1 cellular context compared by ENCODE assay signal in the genomic region with DNA sequence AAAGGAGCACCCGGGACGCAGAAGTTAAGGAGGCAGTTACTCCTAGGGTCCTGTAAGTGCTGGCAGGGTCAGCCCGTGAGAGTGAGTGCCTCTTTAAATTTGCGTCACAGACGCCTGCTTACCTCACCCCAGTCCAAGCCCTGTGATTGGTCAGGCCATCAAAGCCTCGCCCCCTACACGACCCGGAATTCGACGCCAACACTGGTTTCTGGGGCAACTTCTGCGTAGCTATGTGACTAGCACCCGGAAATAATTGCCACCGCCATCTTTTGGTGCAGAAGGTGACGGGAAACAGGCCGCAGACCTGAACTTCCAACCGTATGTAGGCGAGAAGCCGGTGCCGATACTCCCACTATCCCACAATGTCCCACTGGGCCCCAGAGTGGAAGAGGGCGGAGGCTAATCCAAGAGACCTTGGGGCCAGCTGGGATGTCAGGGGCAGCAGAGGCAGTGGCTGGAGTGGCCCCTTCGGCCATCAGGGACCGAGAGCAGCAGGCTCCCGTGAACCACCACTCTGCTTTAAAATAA.
TF ChIP-seq lines count a peak whose summit lies in the region.

A gene (plus strand): TSS at position 265 of the 528 bp plus-strand sequence. CDS start 98 bp downstream, at position 363.

TF ChIP-seq in K562, 482 proteins besides CTCF, POLR2A, EP300 and RAD21 (continued from another document and continues in another):
- TF ChIP-seq, protein P1, sequence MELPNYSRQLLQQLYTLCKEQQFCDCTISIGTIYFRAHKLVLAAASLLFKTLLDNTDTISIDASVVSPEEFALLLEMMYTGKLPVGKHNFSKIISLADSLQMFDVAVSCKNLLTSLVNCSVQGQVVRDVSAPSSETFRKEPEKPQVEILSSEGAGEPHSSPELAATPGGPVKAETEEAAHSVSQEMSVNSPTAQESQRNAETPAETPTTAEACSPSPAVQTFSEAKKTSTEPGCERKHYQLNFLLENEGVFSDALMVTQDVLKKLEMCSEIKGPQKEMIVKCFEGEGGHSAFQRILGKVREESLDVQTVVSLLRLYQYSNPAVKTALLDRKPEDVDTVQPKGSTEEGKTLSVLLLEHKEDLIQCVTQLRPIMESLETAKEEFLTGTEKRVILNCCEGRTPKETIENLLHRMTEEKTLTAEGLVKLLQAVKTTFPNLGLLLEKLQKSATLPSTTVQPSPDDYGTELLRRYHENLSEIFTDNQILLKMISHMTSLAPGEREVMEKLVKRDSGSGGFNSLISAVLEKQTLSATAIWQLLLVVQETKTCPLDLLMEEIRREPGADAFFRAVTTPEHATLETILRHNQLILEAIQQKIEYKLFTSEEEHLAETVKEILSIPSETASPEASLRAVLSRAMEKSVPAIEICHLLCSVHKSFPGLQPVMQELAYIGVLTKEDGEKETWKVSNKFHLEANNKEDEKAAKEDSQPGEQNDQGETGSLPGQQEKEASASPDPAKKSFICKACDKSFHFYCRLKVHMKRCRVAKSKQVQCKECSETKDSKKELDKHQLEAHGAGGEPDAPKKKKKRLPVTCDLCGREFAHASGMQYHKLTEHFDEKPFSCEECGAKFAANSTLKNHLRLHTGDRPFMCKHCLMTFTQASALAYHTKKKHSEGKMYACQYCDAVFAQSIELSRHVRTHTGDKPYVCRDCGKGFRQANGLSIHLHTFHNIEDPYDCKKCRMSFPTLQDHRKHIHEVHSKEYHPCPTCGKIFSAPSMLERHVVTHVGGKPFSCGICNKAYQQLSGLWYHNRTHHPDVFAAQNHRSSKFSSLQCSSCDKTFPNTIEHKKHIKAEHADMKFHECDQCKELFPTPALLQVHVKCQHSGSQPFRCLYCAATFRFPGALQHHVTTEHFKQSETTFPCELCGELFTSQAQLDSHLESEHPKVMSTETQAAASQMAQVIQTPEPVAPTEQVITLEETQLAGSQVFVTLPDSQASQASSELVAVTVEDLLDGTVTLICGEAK (IDR thresholded peaks at IDR 0.05), result peak; percentile 77
- TF ChIP-seq, protein P1 (CRISPR knock-in tag; IDR thresholded peaks at IDR 0.05), result no peak
- TF ChIP-seq NR2C1 (IDR thresholded peaks at IDR 0.05) (peak; percentile 89), NR2C1 (tag; IDR thresholded peaks at IDR 0.05) (peak; percentile 86), KDM2B (CRISPR knock-in tag; IDR thresholded peaks at IDR 0.05) (no peak), SIN3A (IDR thresholded peaks at IDR 0.05; ENCODE audit: borderline replicate concordance in 2 of 2, control insufficient read depth in 1 of 2, low read depth in 2 of 2, low read length in 2 of 2) (no peak), ZNF561 (CRISPR knock-in tag; conservative IDR thresholded peaks at IDR 0.05) (no peak), E2F3 (CRISPR knock-in tag; IDR thresholded peaks at IDR 0.05) (no peak), ZNF184 (CRISPR knock-in tag; IDR thresholded peaks at IDR 0.05) (no peak), NR2C2 (CRISPR knock-in tag; IDR thresholded peaks at IDR 0.05) (no peak), NR2C2 (tag; IDR thresholded peaks at IDR 0.05) (peak; percentile 95), RBFOX2 (IDR thresholded peaks at IDR 0.05; ENCODE audit: low read depth, low read length) (peak; percentile 53), SREBF1 (IDR thresholded peaks at IDR 0.05; ENCODE audit: borderline replicate concordance, low read depth, low read length) (no peak)
- TF ChIP-seq, protein P2, sequence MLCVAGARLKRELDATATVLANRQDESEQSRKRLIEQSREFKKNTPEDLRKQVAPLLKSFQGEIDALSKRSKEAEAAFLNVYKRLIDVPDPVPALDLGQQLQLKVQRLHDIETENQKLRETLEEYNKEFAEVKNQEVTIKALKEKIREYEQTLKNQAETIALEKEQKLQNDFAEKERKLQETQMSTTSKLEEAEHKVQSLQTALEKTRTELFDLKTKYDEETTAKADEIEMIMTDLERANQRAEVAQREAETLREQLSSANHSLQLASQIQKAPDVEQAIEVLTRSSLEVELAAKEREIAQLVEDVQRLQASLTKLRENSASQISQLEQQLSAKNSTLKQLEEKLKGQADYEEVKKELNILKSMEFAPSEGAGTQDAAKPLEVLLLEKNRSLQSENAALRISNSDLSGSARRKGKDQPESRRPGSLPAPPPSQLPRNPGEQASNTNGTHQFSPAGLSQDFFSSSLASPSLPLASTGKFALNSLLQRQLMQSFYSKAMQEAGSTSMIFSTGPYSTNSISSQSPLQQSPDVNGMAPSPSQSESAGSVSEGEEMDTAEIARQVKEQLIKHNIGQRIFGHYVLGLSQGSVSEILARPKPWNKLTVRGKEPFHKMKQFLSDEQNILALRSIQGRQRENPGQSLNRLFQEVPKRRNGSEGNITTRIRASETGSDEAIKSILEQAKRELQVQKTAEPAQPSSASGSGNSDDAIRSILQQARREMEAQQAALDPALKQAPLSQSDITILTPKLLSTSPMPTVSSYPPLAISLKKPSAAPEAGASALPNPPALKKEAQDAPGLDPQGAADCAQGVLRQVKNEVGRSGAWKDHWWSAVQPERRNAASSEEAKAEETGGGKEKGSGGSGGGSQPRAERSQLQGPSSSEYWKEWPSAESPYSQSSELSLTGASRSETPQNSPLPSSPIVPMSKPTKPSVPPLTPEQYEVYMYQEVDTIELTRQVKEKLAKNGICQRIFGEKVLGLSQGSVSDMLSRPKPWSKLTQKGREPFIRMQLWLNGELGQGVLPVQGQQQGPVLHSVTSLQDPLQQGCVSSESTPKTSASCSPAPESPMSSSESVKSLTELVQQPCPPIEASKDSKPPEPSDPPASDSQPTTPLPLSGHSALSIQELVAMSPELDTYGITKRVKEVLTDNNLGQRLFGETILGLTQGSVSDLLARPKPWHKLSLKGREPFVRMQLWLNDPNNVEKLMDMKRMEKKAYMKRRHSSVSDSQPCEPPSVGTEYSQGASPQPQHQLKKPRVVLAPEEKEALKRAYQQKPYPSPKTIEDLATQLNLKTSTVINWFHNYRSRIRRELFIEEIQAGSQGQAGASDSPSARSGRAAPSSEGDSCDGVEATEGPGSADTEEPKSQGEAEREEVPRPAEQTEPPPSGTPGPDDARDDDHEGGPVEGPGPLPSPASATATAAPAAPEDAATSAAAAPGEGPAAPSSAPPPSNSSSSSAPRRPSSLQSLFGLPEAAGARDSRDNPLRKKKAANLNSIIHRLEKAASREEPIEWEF (CRISPR knock-in tag; IDR thresholded peaks at IDR 0.05), result no peak
- TF ChIP-seq, protein P3, sequence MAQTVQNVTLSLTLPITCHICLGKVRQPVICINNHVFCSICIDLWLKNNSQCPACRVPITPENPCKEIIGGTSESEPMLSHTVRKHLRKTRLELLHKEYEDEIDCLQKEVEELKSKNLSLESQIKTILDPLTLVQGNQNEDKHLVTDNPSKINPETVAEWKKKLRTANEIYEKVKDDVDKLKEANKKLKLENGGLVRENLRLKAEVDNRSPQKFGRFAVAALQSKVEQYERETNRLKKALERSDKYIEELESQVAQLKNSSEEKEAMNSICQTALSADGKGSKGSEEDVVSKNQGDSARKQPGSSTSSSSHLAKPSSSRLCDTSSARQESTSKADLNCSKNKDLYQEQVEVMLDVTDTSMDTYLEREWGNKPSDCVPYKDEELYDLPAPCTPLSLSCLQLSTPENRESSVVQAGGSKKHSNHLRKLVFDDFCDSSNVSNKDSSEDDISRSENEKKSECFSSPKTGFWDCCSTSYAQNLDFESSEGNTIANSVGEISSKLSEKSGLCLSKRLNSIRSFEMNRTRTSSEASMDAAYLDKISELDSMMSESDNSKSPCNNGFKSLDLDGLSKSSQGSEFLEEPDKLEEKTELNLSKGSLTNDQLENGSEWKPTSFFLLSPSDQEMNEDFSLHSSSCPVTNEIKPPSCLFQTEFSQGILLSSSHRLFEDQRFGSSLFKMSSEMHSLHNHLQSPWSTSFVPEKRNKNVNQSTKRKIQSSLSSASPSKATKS (CRISPR knock-in tag; IDR thresholded peaks at IDR 0.05), result no peak
- TF ChIP-seq, protein P4, sequence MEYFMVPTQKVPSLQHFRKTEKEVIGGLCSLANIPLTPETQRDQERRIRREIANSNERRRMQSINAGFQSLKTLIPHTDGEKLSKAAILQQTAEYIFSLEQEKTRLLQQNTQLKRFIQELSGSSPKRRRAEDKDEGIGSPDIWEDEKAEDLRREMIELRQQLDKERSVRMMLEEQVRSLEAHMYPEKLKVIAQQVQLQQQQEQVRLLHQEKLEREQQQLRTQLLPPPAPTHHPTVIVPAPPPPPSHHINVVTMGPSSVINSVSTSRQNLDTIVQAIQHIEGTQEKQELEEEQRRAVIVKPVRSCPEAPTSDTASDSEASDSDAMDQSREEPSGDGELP (CRISPR knock-in tag; IDR thresholded peaks at IDR 0.05; ENCODE audit: borderline replicate concordance), result no peak
- TF ChIP-seq, protein P5, sequence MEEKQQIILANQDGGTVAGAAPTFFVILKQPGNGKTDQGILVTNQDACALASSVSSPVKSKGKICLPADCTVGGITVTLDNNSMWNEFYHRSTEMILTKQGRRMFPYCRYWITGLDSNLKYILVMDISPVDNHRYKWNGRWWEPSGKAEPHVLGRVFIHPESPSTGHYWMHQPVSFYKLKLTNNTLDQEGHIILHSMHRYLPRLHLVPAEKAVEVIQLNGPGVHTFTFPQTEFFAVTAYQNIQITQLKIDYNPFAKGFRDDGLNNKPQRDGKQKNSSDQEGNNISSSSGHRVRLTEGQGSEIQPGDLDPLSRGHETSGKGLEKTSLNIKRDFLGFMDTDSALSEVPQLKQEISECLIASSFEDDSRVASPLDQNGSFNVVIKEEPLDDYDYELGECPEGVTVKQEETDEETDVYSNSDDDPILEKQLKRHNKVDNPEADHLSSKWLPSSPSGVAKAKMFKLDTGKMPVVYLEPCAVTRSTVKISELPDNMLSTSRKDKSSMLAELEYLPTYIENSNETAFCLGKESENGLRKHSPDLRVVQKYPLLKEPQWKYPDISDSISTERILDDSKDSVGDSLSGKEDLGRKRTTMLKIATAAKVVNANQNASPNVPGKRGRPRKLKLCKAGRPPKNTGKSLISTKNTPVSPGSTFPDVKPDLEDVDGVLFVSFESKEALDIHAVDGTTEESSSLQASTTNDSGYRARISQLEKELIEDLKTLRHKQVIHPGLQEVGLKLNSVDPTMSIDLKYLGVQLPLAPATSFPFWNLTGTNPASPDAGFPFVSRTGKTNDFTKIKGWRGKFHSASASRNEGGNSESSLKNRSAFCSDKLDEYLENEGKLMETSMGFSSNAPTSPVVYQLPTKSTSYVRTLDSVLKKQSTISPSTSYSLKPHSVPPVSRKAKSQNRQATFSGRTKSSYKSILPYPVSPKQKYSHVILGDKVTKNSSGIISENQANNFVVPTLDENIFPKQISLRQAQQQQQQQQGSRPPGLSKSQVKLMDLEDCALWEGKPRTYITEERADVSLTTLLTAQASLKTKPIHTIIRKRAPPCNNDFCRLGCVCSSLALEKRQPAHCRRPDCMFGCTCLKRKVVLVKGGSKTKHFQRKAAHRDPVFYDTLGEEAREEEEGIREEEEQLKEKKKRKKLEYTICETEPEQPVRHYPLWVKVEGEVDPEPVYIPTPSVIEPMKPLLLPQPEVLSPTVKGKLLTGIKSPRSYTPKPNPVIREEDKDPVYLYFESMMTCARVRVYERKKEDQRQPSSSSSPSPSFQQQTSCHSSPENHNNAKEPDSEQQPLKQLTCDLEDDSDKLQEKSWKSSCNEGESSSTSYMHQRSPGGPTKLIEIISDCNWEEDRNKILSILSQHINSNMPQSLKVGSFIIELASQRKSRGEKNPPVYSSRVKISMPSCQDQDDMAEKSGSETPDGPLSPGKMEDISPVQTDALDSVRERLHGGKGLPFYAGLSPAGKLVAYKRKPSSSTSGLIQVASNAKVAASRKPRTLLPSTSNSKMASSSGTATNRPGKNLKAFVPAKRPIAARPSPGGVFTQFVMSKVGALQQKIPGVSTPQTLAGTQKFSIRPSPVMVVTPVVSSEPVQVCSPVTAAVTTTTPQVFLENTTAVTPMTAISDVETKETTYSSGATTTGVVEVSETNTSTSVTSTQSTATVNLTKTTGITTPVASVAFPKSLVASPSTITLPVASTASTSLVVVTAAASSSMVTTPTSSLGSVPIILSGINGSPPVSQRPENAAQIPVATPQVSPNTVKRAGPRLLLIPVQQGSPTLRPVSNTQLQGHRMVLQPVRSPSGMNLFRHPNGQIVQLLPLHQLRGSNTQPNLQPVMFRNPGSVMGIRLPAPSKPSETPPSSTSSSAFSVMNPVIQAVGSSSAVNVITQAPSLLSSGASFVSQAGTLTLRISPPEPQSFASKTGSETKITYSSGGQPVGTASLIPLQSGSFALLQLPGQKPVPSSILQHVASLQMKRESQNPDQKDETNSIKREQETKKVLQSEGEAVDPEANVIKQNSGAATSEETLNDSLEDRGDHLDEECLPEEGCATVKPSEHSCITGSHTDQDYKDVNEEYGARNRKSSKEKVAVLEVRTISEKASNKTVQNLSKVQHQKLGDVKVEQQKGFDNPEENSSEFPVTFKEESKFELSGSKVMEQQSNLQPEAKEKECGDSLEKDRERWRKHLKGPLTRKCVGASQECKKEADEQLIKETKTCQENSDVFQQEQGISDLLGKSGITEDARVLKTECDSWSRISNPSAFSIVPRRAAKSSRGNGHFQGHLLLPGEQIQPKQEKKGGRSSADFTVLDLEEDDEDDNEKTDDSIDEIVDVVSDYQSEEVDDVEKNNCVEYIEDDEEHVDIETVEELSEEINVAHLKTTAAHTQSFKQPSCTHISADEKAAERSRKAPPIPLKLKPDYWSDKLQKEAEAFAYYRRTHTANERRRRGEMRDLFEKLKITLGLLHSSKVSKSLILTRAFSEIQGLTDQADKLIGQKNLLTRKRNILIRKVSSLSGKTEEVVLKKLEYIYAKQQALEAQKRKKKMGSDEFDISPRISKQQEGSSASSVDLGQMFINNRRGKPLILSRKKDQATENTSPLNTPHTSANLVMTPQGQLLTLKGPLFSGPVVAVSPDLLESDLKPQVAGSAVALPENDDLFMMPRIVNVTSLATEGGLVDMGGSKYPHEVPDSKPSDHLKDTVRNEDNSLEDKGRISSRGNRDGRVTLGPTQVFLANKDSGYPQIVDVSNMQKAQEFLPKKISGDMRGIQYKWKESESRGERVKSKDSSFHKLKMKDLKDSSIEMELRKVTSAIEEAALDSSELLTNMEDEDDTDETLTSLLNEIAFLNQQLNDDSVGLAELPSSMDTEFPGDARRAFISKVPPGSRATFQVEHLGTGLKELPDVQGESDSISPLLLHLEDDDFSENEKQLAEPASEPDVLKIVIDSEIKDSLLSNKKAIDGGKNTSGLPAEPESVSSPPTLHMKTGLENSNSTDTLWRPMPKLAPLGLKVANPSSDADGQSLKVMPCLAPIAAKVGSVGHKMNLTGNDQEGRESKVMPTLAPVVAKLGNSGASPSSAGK (IDR thresholded peaks at IDR 0.05), result peak; percentile 28
